ENCODE assay signal across 12 cellular contexts in the genomic region with DNA sequence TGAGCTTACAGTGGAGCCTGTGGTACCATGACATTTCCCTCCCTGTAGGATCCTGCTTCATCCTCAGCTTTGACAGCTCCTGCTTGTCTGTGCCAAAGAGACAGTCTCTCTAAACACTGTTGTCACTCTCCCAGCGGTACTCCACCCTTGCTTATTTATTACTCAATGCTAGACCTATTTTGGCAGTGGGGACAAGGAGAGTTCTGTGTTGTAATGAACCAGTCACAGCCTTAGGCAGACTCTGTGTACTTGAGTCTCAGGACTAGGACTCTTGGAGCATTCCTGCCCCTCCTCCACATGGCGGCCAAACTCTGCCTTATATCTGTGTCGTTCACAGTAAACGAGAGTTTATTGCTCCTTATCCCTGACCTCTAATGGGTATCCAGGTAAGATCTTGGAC.
"Had no signal": no experiment of that assay in that cellular context is flagged by ENCODE, and none has a peak within 500 bp of the region (broad histone marks: within the 10 kb centered on the region; RNA-seq: fewer than 3 reads in every experiment).

No MANE protein-coding gene starts in this region.

- H3K36me3 ChIP-seq: pancreas had no signal

- ATAC-seq: activated naive CD8-positive, alpha-beta T cell treated with anti-CD3 and anti-CD28 coated beads, Interleukin-2, amount 50 U/mL, for 24 hours had no signal

- FAIRE-seq: astrocyte had no signal

- H3K9me3 ChIP-seq: pancreas had no signal

- H3K4me1 ChIP-seq: pancreas had no signal

- H3K4me3 ChIP-seq: pancreas had no signal

- H3K27ac ChIP-seq: epithelial cell of prostate, pancreas had no signal

- H3K27me3 ChIP-seq: pancreas had no signal

- DNase-seq: activated CD4-positive, alpha-beta T cell treated with anti-CD3 and anti-CD28 coated beads, Interleukin-2, amount 10 ng/mL, durations not matched to agents 7 days and 5 days; activated CD4-positive, CD25-positive, alpha-beta regulatory T cell; activated CD8-positive, alpha-beta memory T cell treated with anti-CD3 and anti-CD28 coated beads for 24 hours; activated naive CD4-positive, alpha-beta T cell treated with Interleukin-2 at 50 U/mL for 16 hours; activated naive CD8-positive, alpha-beta T cell treated with anti-CD3 and anti-CD28 coated beads, Interleukin-2, amount 50 U/mL, for 24 hours; glutamatergic neuron; pancreas; stimulated activated CD4-positive, alpha-beta T cell treated with anti-CD3 and anti-CD28 coated beads, Interleukin-1b, Interleukin-23, amount 100 ng/mL, for 48 hours; stimulated activated naive CD4-positive, alpha-beta T cell; substantia nigra had no signal
